ENCODE assay signal across 20 cellular contexts in the genomic region with DNA sequence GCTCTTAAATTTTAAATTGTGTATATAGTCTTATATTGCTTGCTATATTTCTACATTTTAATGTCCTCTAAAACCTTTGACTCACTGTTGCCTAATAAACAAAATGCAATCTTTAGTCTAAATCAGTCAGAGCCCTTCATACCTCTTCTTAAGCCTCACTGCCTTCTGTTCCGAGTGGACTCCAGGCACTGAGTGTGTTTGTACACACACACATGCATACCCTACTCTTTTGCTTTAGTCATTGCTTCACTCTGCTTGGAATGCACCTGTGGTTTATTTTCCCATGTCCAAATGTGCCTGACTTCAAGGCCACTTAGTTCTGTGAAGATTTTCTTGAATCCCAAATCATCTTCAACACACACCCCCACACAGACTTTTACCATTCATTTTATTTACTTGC.
DNase-seq lines count a peak whose midpoint lies in the region; FAIRE-seq and TF ChIP-seq lines count a peak whose summit lies in the region.
"Had no signal": no experiment of that assay in that cellular context is flagged by ENCODE, and none has a peak within 500 bp of the region (broad histone marks: within the 10 kb centered on the region; RNA-seq: fewer than 3 reads in every experiment).

No MANE protein-coding gene starts in this region.

- no peaks in the 10 kb centered on the region for H3K79me2 ChIP-seq in astrocyte (ENCODE audit: insufficient read depth, low read length)

- no peak for TF ChIP-seq CTCF in astrocyte (IDR thresholded peaks at IDR 0.05; ENCODE audit: insufficient read depth, low read depth, low read length)
- no peak for TF ChIP-seq CTCF in kidney epithelial cell (IDR thresholded peaks at IDR 0.05; ENCODE audit: insufficient read depth, low read length, poor library complexity, severe bottlenecking)

- H3K4me3 Mint-ChIP-seq in astrocyte (ENCODE audit: unreplicated experiment) = no peak overlapping the region
- H3K4me3 Mint-ChIP-seq: activated CD4-positive, alpha-beta T cell treated with anti-CD3 and anti-CD28 coated beads, Interleukin-2, amount 10 ng/mL, durations not matched to agents 7 days and 5 days had no signal

- H3K4me1 Mint-ChIP-seq in astrocyte (ENCODE audit: low read depth, unreplicated experiment) = peaks cover 12% of the 10 kb centered on the region
- H3K4me1 Mint-ChIP-seq: activated CD4-positive, alpha-beta T cell treated with anti-CD3 and anti-CD28 coated beads, Interleukin-2, amount 10 ng/mL, durations not matched to agents 7 days and 5 days had no signal

- H3K27ac Mint-ChIP-seq in astrocyte (ENCODE audit: unreplicated experiment) = peak overlapping the region; percentile 29
- H3K27ac Mint-ChIP-seq: activated CD4-positive, alpha-beta T cell treated with anti-CD3 and anti-CD28 coated beads, Interleukin-2, amount 10 ng/mL, durations not matched to agents 7 days and 5 days had no signal

- no peak overlapping the region for H3K4me3 ChIP-seq in astrocyte (ENCODE audit: insufficient read depth, low read depth, low read length)
- H3K4me3 ChIP-seq in kidney epithelial cell (ENCODE audit: low read depth, low read length) = no peak overlapping the region
- H3K4me3 ChIP-seq: gastrocnemius medialis, left ventricle myocardium inferior, testis had no signal

- no peak overlapping the region for H3K27ac ChIP-seq in astrocyte (ENCODE audit: low read depth, low read length)
- H3K27ac ChIP-seq: left ventricle myocardium inferior, testis had no signal

- H3K9ac ChIP-seq in astrocyte (ENCODE audit: low read length) = no peak overlapping the region

- no peaks in the 10 kb centered on the region for H3K27me3 Mint-ChIP-seq in astrocyte (ENCODE audit: low read depth, unreplicated experiment)
- H3K27me3 Mint-ChIP-seq: activated CD4-positive, alpha-beta T cell treated with anti-CD3 and anti-CD28 coated beads, Interleukin-2, amount 10 ng/mL, durations not matched to agents 7 days and 5 days had no signal

- FAIRE-seq in astrocyte (lab: Jason Lieb, UNC) = no peak
- FAIRE-seq: GM12892 had no signal

- H3K9me3 Mint-ChIP-seq in astrocyte (ENCODE audit: unreplicated experiment) = no peaks in the 10 kb centered on the region
- H3K9me3 Mint-ChIP-seq: activated CD4-positive, alpha-beta T cell treated with anti-CD3 and anti-CD28 coated beads, Interleukin-2, amount 10 ng/mL, durations not matched to agents 7 days and 5 days had no signal

- H3K27me3 ChIP-seq in astrocyte (ENCODE audit: insufficient read depth, low read length) (no peaks in the 10 kb centered on the region), kidney epithelial cell (ENCODE audit: control insufficient read depth, insufficient read depth, low read length) (no peaks in the 10 kb centered on the region)
- H3K27me3 ChIP-seq: gastrocnemius medialis, testis had no signal

- peaks cover 7% of the 10 kb centered on the region for H3K36me3 ChIP-seq in astrocyte (ENCODE audit: insufficient read depth, low read length)
- no peaks in the 10 kb centered on the region for H3K36me3 ChIP-seq in kidney epithelial cell (ENCODE audit: control insufficient read depth, insufficient read depth, low read length)

- no peaks in the 10 kb centered on the region for H3K4me1 ChIP-seq in astrocyte (ENCODE audit: insufficient read depth, low read length)
- H3K4me1 ChIP-seq: left ventricle myocardium inferior, testis had no signal

- no peak overlapping the region for H2AFZ ChIP-seq in astrocyte (ENCODE audit: low read depth, low read length)

- peak; percentile 5 for DNase-seq in H4 (ENCODE audit: low spot score)
- DNase-seq in astrocyte (ENCODE audit: low read depth) = peak; percentile 73
- peak; percentile 39 for DNase-seq in kidney epithelial cell (ENCODE audit: low read depth)
- DNase-seq in renal cortical epithelial cell (ENCODE audit: low read depth) = peak; percentile 74
- no peak for DNase-seq in hepatic stellate cell (ENCODE audit: low spot score)
- no peak for DNase-seq in retina
- DNase-seq in SIG-M5 (lab: John Stamatoyannopoulos, UW) = no peak
- no peak for DNase-seq in NCI-H69 (lab: John Stamatoyannopoulos, UW)
- DNase-seq: activated CD4-positive, alpha-beta T cell treated with anti-CD3 and anti-CD28 coated beads, Interleukin-2, amount 10 ng/mL, durations not matched to agents 7 days and 5 days; activated naive CD4-positive, alpha-beta T cell; cortex of kidney; gastrocnemius medialis; left ventricle myocardium inferior; MV-4-11; NCI-H2029 treated with DMSO at 0.1 percent for 48 hours; NCI-H524 treated with DMSO at 0.1 percent for 48 hours; posterior cingulate gyrus; SHP77; testis had no signal

- H3K36me3 Mint-ChIP-seq in astrocyte (ENCODE audit: low read depth, unreplicated experiment) = no peaks in the 10 kb centered on the region

- H3K9me3 ChIP-seq in astrocyte (ENCODE audit: insufficient read depth, low read depth, low read length) = no peaks in the 10 kb centered on the region
- H3K9me3 ChIP-seq: gastrocnemius medialis, left ventricle myocardium inferior, testis had no signal

- no peaks in the 10 kb centered on the region for H4K20me1 ChIP-seq in astrocyte (ENCODE audit: insufficient read depth, low read length)

- H3K4me2 ChIP-seq in astrocyte (ENCODE audit: low read length) = no peak overlapping the region

Comparison
In these comparisons a context has a peak if more than half of its experiments do, and no peak if none do; other contexts are left out.
1. DNase-seq: peak in H4 (single experiment), astrocyte (single experiment), kidney epithelial cell (single experiment) and renal cortical epithelial cell (single experiment); none in hepatic stellate cell (single experiment), retina (single experiment), SIG-M5 (single experiment) and NCI-H69 (single experiment).